ENCODE assay signal across 16 cellular contexts in genomic region chr7:55469721-55470120, GRCh38.
DNase-seq lines count a peak whose midpoint lies in the region; ATAC-seq, FAIRE-seq and TF ChIP-seq lines count a peak whose summit lies in the region.
"Had no signal": no experiment of that assay in that cellular context is flagged by ENCODE, and none has a peak within 500 bp of the region (broad histone marks: within the 10 kb centered on the region; RNA-seq: fewer than 3 reads in every experiment).

No MANE protein-coding gene starts in this region.

- intact Hi-C loops in activated B cell treated with CpG ODN at 0.5 μM for 24 hours (cut with micrococcal nuclease) (no loop called here), endothelial cell of umbilical vein (cut with micrococcal nuclease) (no loop called here)

- H3K27me3 ChIP-seq in endothelial cell of umbilical vein (ENCODE audit: control insufficient read depth in 2 of 2, insufficient read depth in 2 of 2, low read length in 2 of 2), result no peaks in the 10 kb centered on the region
- H3K27me3 ChIP-seq in MG63, result no peaks in the 10 kb centered on the region
- H3K27me3 ChIP-seq: neutrophil had no signal

- H3K79me2 ChIP-seq in endothelial cell of umbilical vein (ENCODE audit: control insufficient read depth, insufficient read depth, low read length), result peaks cover 2% of the 10 kb centered on the region

- no peak overlapping the region for H2AFZ ChIP-seq in endothelial cell of umbilical vein (ENCODE audit: low read depth, low read length)
- H2AFZ ChIP-seq: GM23338 had no signal

- H3K36me3 ChIP-seq in endothelial cell of umbilical vein (ENCODE audit: control insufficient read depth in 2 of 2, extremely low read depth in 1 of 2, insufficient read depth in 2 of 2, low read length in 2 of 2), result peaks cover 8 to 25% of the 10 kb centered on the region in 2 experiments
- peaks cover 9% of the 10 kb centered on the region for H3K36me3 ChIP-seq in MG63

- ATAC-seq in activated naive CD4-positive, alpha-beta T cell treated with anti-CD3 and anti-CD28 coated beads, Interleukin-2, amount 50 U/mL, for 72 hours, result no peak
- ATAC-seq in activated B cell treated with CpG ODN at 0.5 μM for 24 hours (ENCODE audit: low read depth), result no peak
- ATAC-seq in GM21723 (IDR thresholded peaks at IDR 0.05; ENCODE audit: unreplicated experiment), result no peak
- ATAC-seq: GM23338 had no signal

- no peak for DNase-seq in activated naive CD4-positive, alpha-beta T cell treated with anti-CD3 and anti-CD28 coated beads, Interleukin-2, amount 50 U/mL, for 72 hours (ENCODE audit: low spot score in 2 of 2)
- DNase-seq in activated B cell treated with CpG ODN at 0.5 μM for 24 hours, result no peak
- DNase-seq in endothelial cell of umbilical vein (ENCODE audit: low read depth, low spot score), result no peak
- no peak for DNase-seq in NCI-H2171 treated with DMSO at 0.1 percent for 48 hours (lab: John Stamatoyannopoulos, UW)
- DNase-seq in SW 1271 (lab: John Stamatoyannopoulos, UW), result no peak
- no peak for DNase-seq in MG63
- DNase-seq: foreskin melanocyte, GF-D8, NCI-H1694 treated with DMSO at 0.1 percent for 48 hours, NCI-H510A had no signal

- H3K9me3 Mint-ChIP-seq in activated naive CD4-positive, alpha-beta T cell treated with anti-CD3 and anti-CD28 coated beads, Interleukin-2, amount 50 U/mL, for 24 hours, result no peaks in the 10 kb centered on the region
- peaks cover 0 to 7% of the 10 kb centered on the region in 2 donors for H3K9me3 Mint-ChIP-seq in activated naive CD4-positive, alpha-beta T cell treated with anti-CD3 and anti-CD28 coated beads, Interleukin-2, amount 50 U/mL, for 72 hours
- H3K9me3 Mint-ChIP-seq in activated B cell treated with CpG ODN at 0.5 μM for 24 hours, result no peaks in the 10 kb centered on the region

- H3K27ac ChIP-seq in endothelial cell of umbilical vein (ENCODE audit: insufficient read depth, low read depth, low read length), result no peak overlapping the region
- H3K27ac ChIP-seq: coronary artery, epithelial cell of prostate, neutrophil had no signal

- peak overlapping the region; percentile 7 for H3K4me3 Mint-ChIP-seq in activated naive CD4-positive, alpha-beta T cell treated with anti-CD3 and anti-CD28 coated beads, Interleukin-2, amount 50 U/mL, for 24 hours
- H3K4me3 Mint-ChIP-seq in activated B cell treated with CpG ODN at 0.5 μM for 24 hours, result no peak overlapping the region
- H3K4me3 Mint-ChIP-seq: GM23338 had no signal

- dilution Hi-C loops in endothelial cell of umbilical vein (cut with MboI; ENCODE audit: extremely low pct_ligation_motif_present, low sequenced_read_pairs), result no loop called here

- TF ChIP-seq CTCF in activated B cell treated with CpG ODN at 0.5 μM for 24 hours (IDR thresholded peaks at IDR 0.05), result no peak
- TF ChIP-seq CTCF in endothelial cell of umbilical vein (IDR thresholded peaks at IDR 0.05; ENCODE audit: extremely low read depth in 1 of 2, insufficient read depth in 1 of 2, low read depth in 1 of 2, low read length in 2 of 2), result no peak

- CTCF ChIA-PET in activated B cell treated with CpG ODN at 0.5 μM for 24 hours (lab: Charles Lee), result interaction anchor here (1.0 kb wide), 1 partner anchor 10 kb away, joined by 3 read pairs; no protein-coding TSS in a partner anchor
- CTCF ChIA-PET in endothelial cell of umbilical vein (lab: Charles Lee), result interaction anchor here (0.6 to 1.1 kb wide), 2 partner anchors 23 to 125 kb away, joined by 3 to 5 read pairs; no protein-coding TSS in a partner anchor

- peak overlapping the region; percentile 79 for H3K27ac Mint-ChIP-seq in activated naive CD4-positive, alpha-beta T cell treated with anti-CD3 and anti-CD28 coated beads, Interleukin-2, amount 50 U/mL, for 24 hours
- peak overlapping the region in 1 of 2 donors; percentile 87 for H3K27ac Mint-ChIP-seq in activated naive CD4-positive, alpha-beta T cell treated with anti-CD3 and anti-CD28 coated beads, Interleukin-2, amount 50 U/mL, for 72 hours
- peak overlapping the region; percentile 21 for H3K27ac Mint-ChIP-seq in activated B cell treated with CpG ODN at 0.5 μM for 24 hours
- H3K27ac Mint-ChIP-seq: GM23338 had no signal

- no peak for TF ChIP-seq POLR2A in endothelial cell of umbilical vein (IDR thresholded peaks at IDR 0.05; ENCODE audit: low read depth, low read length)

- no peaks in the 10 kb centered on the region for H4K20me1 ChIP-seq in endothelial cell of umbilical vein (replicated peaks; ENCODE audit: control insufficient read depth, extremely low read depth, insufficient read depth, low read length)

- no peaks in the 10 kb centered on the region for H3K27me3 Mint-ChIP-seq in activated naive CD4-positive, alpha-beta T cell treated with anti-CD3 and anti-CD28 coated beads, Interleukin-2, amount 50 U/mL, for 24 hours
- H3K27me3 Mint-ChIP-seq in activated B cell treated with CpG ODN at 0.5 μM for 24 hours, result no peaks in the 10 kb centered on the region

- no peak overlapping the region for H3K4me3 ChIP-seq in endothelial cell of umbilical vein (replicated peaks in 1 of 3; ENCODE audit: insufficient read depth in 1 of 3, low read depth in 1 of 3, low read length in 3 of 3)
- no peak overlapping the region for H3K4me3 ChIP-seq in MG63
- H3K4me3 ChIP-seq: coronary artery, GM23338 had no signal

- H3K36me3 Mint-ChIP-seq in activated naive CD4-positive, alpha-beta T cell treated with anti-CD3 and anti-CD28 coated beads, Interleukin-2, amount 50 U/mL, for 24 hours, result peaks cover 19% of the 10 kb centered on the region
- H3K36me3 Mint-ChIP-seq in activated naive CD4-positive, alpha-beta T cell treated with anti-CD3 and anti-CD28 coated beads, Interleukin-2, amount 50 U/mL, for 72 hours, result peaks cover 21 to 61% of the 10 kb centered on the region in 2 donors
- peaks cover 77% of the 10 kb centered on the region for H3K36me3 Mint-ChIP-seq in activated B cell treated with CpG ODN at 0.5 μM for 24 hours (ENCODE audit: low read depth)

- no peaks in the 10 kb centered on the region for H3K9me1 ChIP-seq in endothelial cell of umbilical vein (replicated peaks; ENCODE audit: control insufficient read depth, extremely low read depth, insufficient read depth, low read length)

- peak; percentile 38 for FAIRE-seq in endothelial cell of umbilical vein (lab: Jason Lieb, UNC)

- no peaks in the 10 kb centered on the region for H3K4me1 ChIP-seq in endothelial cell of umbilical vein (ENCODE audit: control insufficient read depth, extremely low read depth, insufficient read depth, low read length)

- H3K4me1 Mint-ChIP-seq in activated naive CD4-positive, alpha-beta T cell treated with anti-CD3 and anti-CD28 coated beads, Interleukin-2, amount 50 U/mL, for 24 hours, result peaks cover 78% of the 10 kb centered on the region
- peaks cover 28% of the 10 kb centered on the region for H3K4me1 Mint-ChIP-seq in activated B cell treated with CpG ODN at 0.5 μM for 24 hours
- H3K4me1 Mint-ChIP-seq: GM23338 had no signal

- H3K9me3 ChIP-seq in endothelial cell of umbilical vein (replicated peaks; ENCODE audit: control insufficient read depth, insufficient read depth, low read length), result no peaks in the 10 kb centered on the region
- no peaks in the 10 kb centered on the region for H3K9me3 ChIP-seq in MG63
- H3K9me3 ChIP-seq: neutrophil had no signal

- POLR2A ChIA-PET in activated B cell treated with CpG ODN at 0.5 μM for 24 hours (lab: Charles Lee) (interaction anchor here (1.0 to 1.6 kb wide), 2 partner anchors 64 to 65 kb away, joined by 3 to 4 read pairs; no protein-coding TSS in a partner anchor), endothelial cell of umbilical vein (lab: Charles Lee) (no interaction called here)

- no peak overlapping the region for H3K9ac ChIP-seq in endothelial cell of umbilical vein (replicated peaks; ENCODE audit: extremely low read depth, insufficient read depth, low read length)

- H3K4me2 ChIP-seq in endothelial cell of umbilical vein (ENCODE audit: insufficient read depth, low read length), result no peak overlapping the region
- H3K4me2 ChIP-seq: GM23338 had no signal

- BruUV-seq in endothelial cell of umbilical vein (replicated peaks; lab: Mats Ljungman, UMichigan), result no TSS peak

TF ChIP-seq in endothelial cell of umbilical vein, 7 proteins besides CTCF, POLR2A, EP300 and RAD21:
- TF ChIP-seq MAX (IDR thresholded peaks at IDR 0.05; ENCODE audit: insufficient read depth, insufficient read length), result no peak
- no peak for TF ChIP-seq FOS (IDR thresholded peaks at IDR 0.05; ENCODE audit: borderline replicate concordance, insufficient read depth, low read length)
- TF ChIP-seq GATA2 (IDR thresholded peaks at IDR 0.05; ENCODE audit: insufficient read depth, insufficient read length, low read depth, low read length), result no peak
- no peak for TF ChIP-seq POLR2AphosphoS5 (IDR thresholded peaks at IDR 0.05; ENCODE audit: insufficient read depth, low read depth, low read length)
- TF ChIP-seq MYC (IDR thresholded peaks at IDR 0.05; ENCODE audit: low read depth, low read length), result no peak
- TF ChIP-seq JUN (IDR thresholded peaks at IDR 0.05; ENCODE audit: borderline replicate concordance, insufficient read depth, insufficient read length, low read depth), result no peak
- no peak for TF ChIP-seq EZH2 (IDR thresholded peaks at IDR 0.05; ENCODE audit: borderline replicate concordance, low read depth, low read length, severe bottlenecking)
